ENCODE assay signal across 8 cellular contexts in the genomic region with DNA sequence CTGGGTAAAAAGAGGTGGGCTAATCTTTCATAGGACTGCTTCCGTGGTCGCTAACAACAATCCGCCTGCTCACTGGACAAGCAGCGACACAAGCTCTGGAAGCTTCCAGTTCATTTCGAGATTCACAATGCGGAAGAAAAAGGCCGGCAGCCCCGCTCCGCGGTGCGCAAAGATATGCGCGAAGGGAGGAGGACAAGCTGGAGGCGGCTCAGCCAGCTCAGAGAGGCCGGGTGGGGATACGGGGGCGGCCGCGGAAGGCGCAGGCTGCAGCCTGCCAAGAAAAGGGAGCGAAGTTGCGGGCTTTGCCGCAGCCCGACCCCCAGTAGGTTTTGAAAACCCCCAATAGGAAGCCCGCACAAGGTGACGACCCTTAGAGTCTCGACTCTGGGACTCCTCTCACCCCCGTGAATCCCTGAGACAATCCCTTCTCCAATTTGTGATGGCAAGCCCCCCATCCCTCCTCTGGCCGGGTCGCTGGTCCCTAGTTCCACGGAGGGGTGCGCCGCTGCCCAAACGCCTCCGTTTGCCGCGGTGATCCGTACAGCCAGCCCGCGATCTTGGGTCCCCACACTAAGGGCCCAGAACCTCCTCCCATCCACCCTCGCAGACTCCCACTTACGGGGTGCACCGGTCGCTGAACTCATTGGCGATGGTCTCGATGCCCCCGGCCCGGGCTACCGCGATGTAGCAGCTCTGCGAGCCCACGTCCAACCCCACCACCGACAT. TPM values are rescaled to one million over a fixed set of nuclear protein-coding genes. Genes with fewer than 3 reads are reported as not detected.
DNase-seq lines count a peak whose midpoint lies in the region; ATAC-seq and TF ChIP-seq lines count a peak whose summit lies in the region.

No MANE protein-coding gene starts in this region.

- peaks cover 24% of the 10 kb centered on the region for H3K4me1 Mint-ChIP-seq in endodermal cell
- peaks cover 31% of the 10 kb centered on the region for H3K4me1 Mint-ChIP-seq in mesothelial cell of epicardium

- H3K27ac Mint-ChIP-seq in endodermal cell (peak overlapping the region; percentile 97), mesothelial cell of epicardium (peak overlapping the region; percentile 98)

- no peaks in the 10 kb centered on the region for H3K9me3 ChIP-seq in endodermal cell (ENCODE audit: control insufficient read depth, low read length)

- H3K4me3 Mint-ChIP-seq in endodermal cell (peak overlapping the region; percentile 96), mesothelial cell of epicardium (peak overlapping the region; percentile 95)

- H3K36me3 Mint-ChIP-seq in endodermal cell (ENCODE audit: low read depth) = peaks cover 25% of the 10 kb centered on the region
- peaks cover 3% of the 10 kb centered on the region for H3K36me3 Mint-ChIP-seq in mesothelial cell of epicardium

- DNase-seq in GM13976 (ENCODE audit: low spot score) = peak; percentile 59
- DNase-seq in NCI-H526 treated with DMSO at 0.1 percent for 48 hours (lab: John Stamatoyannopoulos, UW) = peak; percentile 40
- peak; percentile 23 to 47 (median 31) for DNase-seq in activated CD8-positive, alpha-beta memory T cell treated with anti-CD3 and anti-CD28 coated beads for 48 hours (ENCODE audit: low read depth in 2 of 3, low spot score in 2 of 3)
- peak; percentile 73 for DNase-seq in endodermal cell
- DNase-seq in mesothelial cell of epicardium (ENCODE audit: low spot score in 2 of 2, unreplicated experiment in 2 of 2) = peak; percentile 45 to 77
- peak; percentile 47 to 51 for DNase-seq in stimulated activated CD8-positive, alpha-beta memory T cell treated with anti-CD3 and anti-CD28 coated beads, Interleukin-15, amount 100 ng/mL, for 4 hours (ENCODE audit: low read depth in 2 of 2)
- DNase-seq in NCI-H2107 treated with DMSO at 0.1 percent for 48 hours (lab: John Stamatoyannopoulos, UW; ENCODE audit: unreplicated experiment) = no peak

- no peaks in the 10 kb centered on the region for H3K9me3 Mint-ChIP-seq in endodermal cell
- H3K9me3 Mint-ChIP-seq in mesothelial cell of epicardium = no peaks in the 10 kb centered on the region

- H3K4me3 ChIP-seq in endodermal cell (ENCODE audit: low read length) = peak overlapping the region; percentile 95

- WGBS in endodermal cell (ENCODE audit: insufficient coverage in 1 of 2, insufficient read length in 1 of 2), 2 experiments = 0% methylated on average over 21 to 53 of the region's 53 CpGs

- peak overlapping the region; percentile 75 for H3K9ac ChIP-seq in endodermal cell (ENCODE audit: extremely low read depth, low read length, poor library complexity, severe bottlenecking)

- ATAC-seq in HG02759 (IDR thresholded peaks at IDR 0.05; ENCODE audit: unreplicated experiment) = peak; percentile 20

- H3K27ac ChIP-seq in endodermal cell (ENCODE audit: low read depth, low read length) = peak overlapping the region; percentile 91

- in situ Hi-C loops in GM13976 (cut with MboI; ENCODE audit: low sequenced_read_pairs, unreplicated experiment) = no loop called here

- no peaks in the 10 kb centered on the region for H3K27me3 ChIP-seq in endodermal cell (ENCODE audit: control insufficient read depth, insufficient read depth, low read length, poor library complexity, severe bottlenecking)

- no peaks in the 10 kb centered on the region for H3K4me1 ChIP-seq in endodermal cell (ENCODE audit: control insufficient read depth, insufficient read depth, low read length)

- H3K27me3 Mint-ChIP-seq in endodermal cell (ENCODE audit: insufficient read depth) = peaks cover 1% of the 10 kb centered on the region
- no peaks in the 10 kb centered on the region for H3K27me3 Mint-ChIP-seq in mesothelial cell of epicardium (ENCODE audit: low read depth)

- TF ChIP-seq CTCF in GM13976 (IDR thresholded peaks at IDR 0.05; ENCODE audit: borderline replicate concordance, control extremely low read depth, extremely low read depth, insufficient read depth, missing control alignments) (no peak), endodermal cell (conservative IDR thresholded peaks at IDR 0.05) (no peak), mesothelial cell of epicardium (IDR thresholded peaks at IDR 0.05; ENCODE audit: unreplicated experiment) (no peak)

- H3K36me3 ChIP-seq in endodermal cell (ENCODE audit: control insufficient read depth, insufficient read depth, low read length) = peaks cover 19% of the 10 kb centered on the region

RNA-seq across cellular contexts. Expression of gene HSPH1, which starts 0.7 kb away (rescaled TPM):
- total RNA-seq in endodermal cell (100 to 1,000 TPM in 1 of 2 donors, 10 to 100 TPM in 1; 88.0 to 120 TPM), mesothelial cell of epicardium (72.1 to 75.1 TPM (median 74.8 TPM) in 3 replicates)
- 58.8 TPM for polyA plus RNA-seq in endodermal cell (2013, experiment 1 of 2)
- polyA plus RNA-seq in endodermal cell (2013, experiment 2 of 2) = 62.1 TPM

RNA-seq across cellular contexts. Expression of gene B3GLCT, which starts 38.8 kb away (rescaled TPM):
- total RNA-seq in endodermal cell = 10 to 100 TPM; 10.1 to 11.5 TPM
- polyA plus RNA-seq in endodermal cell (2013, experiment 1 of 2) = 15.2 TPM
- polyA plus RNA-seq in endodermal cell (2013, experiment 2 of 2) = 13.8 TPM
- total RNA-seq in mesothelial cell of epicardium = 26.0 to 28.8 TPM (median 27.2 TPM) in 3 replicates
